ENCODE assay signal across 31 cellular contexts in the genomic region with DNA sequence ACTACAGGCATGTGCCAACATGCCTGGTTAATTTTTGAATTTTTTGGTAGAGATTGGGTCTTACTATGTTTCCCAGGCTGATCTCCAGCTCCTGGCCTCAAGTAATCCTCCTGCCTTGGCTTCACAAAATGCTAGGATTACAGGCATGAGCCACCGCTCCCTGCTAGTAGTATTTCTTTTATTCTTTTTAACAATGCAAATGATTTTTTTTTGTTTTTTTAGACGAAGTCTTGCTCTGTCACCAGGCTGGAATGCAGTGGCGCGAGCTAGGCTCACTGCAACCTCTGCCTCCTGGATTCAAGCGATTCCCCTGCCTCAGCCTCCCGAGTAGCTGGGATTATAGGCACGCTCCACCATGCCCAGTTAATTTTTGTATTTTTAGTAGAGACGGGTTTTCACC. TPM values are rescaled to one million over a fixed set of nuclear protein-coding genes. Genes with fewer than 3 reads are reported as not detected.
DNase-seq lines count a peak whose midpoint lies in the region; ATAC-seq, FAIRE-seq and TF ChIP-seq lines count a peak whose summit lies in the region.
"Had no signal": no experiment of that assay in that cellular context is flagged by ENCODE, and none has a peak within 500 bp of the region (broad histone marks: within the 10 kb centered on the region; RNA-seq: fewer than 3 reads in every experiment).

No MANE protein-coding gene starts in this region.

- H3K36me3 ChIP-seq in astrocyte (ENCODE audit: insufficient read depth, low read length): peaks cover 3% of the 10 kb centered on the region
- peaks cover 0 to 54% of the 10 kb centered on the region in 2 donors for H3K36me3 ChIP-seq in psoas muscle (ENCODE audit: insufficient read depth in 1 of 2, low read depth in 1 of 2)
- no peaks in the 10 kb centered on the region for H3K36me3 ChIP-seq in upper lobe of right lung
- H3K36me3 ChIP-seq: BE2C, thyroid gland had no signal

- H3K4me1 ChIP-seq in astrocyte (ENCODE audit: insufficient read depth, low read length) (peaks cover 12% of the 10 kb centered on the region), psoas muscle (peaks cover 50% of the 10 kb centered on the region), upper lobe of right lung (no peaks in the 10 kb centered on the region)
- H3K4me1 ChIP-seq: BE2C, thyroid gland had no signal

- peaks cover 17% of the 10 kb centered on the region for H3K36me3 Mint-ChIP-seq in astrocyte (ENCODE audit: low read depth, unreplicated experiment)
- H3K36me3 Mint-ChIP-seq: activated naive CD4-positive, alpha-beta T cell treated with anti-CD3 and anti-CD28 coated beads, Interleukin-2, amount 50 U/mL, for 72 hours; natural killer cell had no signal

- H3K27ac Mint-ChIP-seq in astrocyte (ENCODE audit: unreplicated experiment): peak overlapping the region; percentile 96
- H3K27ac Mint-ChIP-seq: activated CD4-positive, alpha-beta memory T cell treated with anti-CD3 and anti-CD28 coated beads, Interleukin-2, amount 10 ng/mL, durations not matched to agents 7 days and 5 days; activated naive CD4-positive, alpha-beta T cell treated with anti-CD3 and anti-CD28 coated beads, Interleukin-2, amount 50 U/mL, for 72 hours; activated T-helper 17 cell treated with anti-CD3 and anti-CD28 coated beads, Interleukin-2, amount 50 U/mL, for 72 hours; natural killer cell; T-helper 17 cell had no signal

- TF ChIP-seq CTCF in astrocyte (IDR thresholded peaks at IDR 0.05; ENCODE audit: insufficient read depth, low read depth, low read length) (no peak), psoas muscle (IDR thresholded peaks at IDR 0.05) (no peak), upper lobe of right lung (IDR thresholded peaks at IDR 0.05) (no peak)

- H3K27me3 Mint-ChIP-seq in astrocyte (ENCODE audit: low read depth, unreplicated experiment): no peaks in the 10 kb centered on the region
- H3K27me3 Mint-ChIP-seq: activated CD4-positive, alpha-beta memory T cell treated with anti-CD3 and anti-CD28 coated beads, Interleukin-2, amount 10 ng/mL, durations not matched to agents 7 days and 5 days; activated T-helper 17 cell treated with anti-CD3 and anti-CD28 coated beads, Interleukin-2, amount 50 U/mL, for 72 hours; T-helper 17 cell had no signal

- H3K4me3 ChIP-seq in astrocyte (ENCODE audit: insufficient read depth, low read depth, low read length) (no peak overlapping the region), psoas muscle (no peak overlapping the region), upper lobe of right lung (no peak overlapping the region)
- H3K4me3 ChIP-seq: gastroesophageal sphincter, SK-N-MC, stomach, thyroid gland had no signal

- ATAC-seq in esophagus mucosa (peak; percentile 60), psoas muscle (no peak), upper lobe of right lung (no peak), GM21717 (IDR thresholded peaks at IDR 0.05; ENCODE audit: unreplicated experiment) (no peak)
- ATAC-seq: activated naive CD4-positive, alpha-beta T cell treated with anti-CD3 and anti-CD28 coated beads, Interleukin-2, amount 50 U/mL, for 72 hours; activated T-helper 17 cell treated with anti-CD3 and anti-CD28 coated beads, Interleukin-2, amount 50 U/mL, for 72 hours; gastroesophageal sphincter; HCT116; left ventricle myocardium superior; natural killer cell; T-helper 17 cell had no signal

- peaks cover 20% of the 10 kb centered on the region for H3K79me2 ChIP-seq in astrocyte (ENCODE audit: insufficient read depth, low read length)

- DNase-seq in HT1080 (ENCODE audit: low read depth) (peak; percentile 6), astrocyte (ENCODE audit: low read depth) (peak; percentile 54), psoas muscle (no peak), cerebellar nuclear complex (lab: John Stamatoyannopoulos, UW) (no peak), upper lobe of right lung (no peak)
- DNase-seq: ACHN; activated CD4-positive, alpha-beta memory T cell treated with anti-CD3 and anti-CD28 coated beads, Interleukin-2, amount 10 ng/mL, durations not matched to agents 7 days and 5 days; activated CD4-positive, alpha-beta T cell treated with anti-CD3 and anti-CD28 coated beads for 1 hour; BE2C; effector CD4-positive, alpha-beta T cell; hippocampal formation; left ventricle myocardium superior; natural killer cell; NCI-H1417; NCI-H2081 treated with DMSO at 0.1 percent for 48 hours; NCI-H446; NCI-H774; occipital lobe; stimulated activated CD4-positive, alpha-beta T cell treated with anti-CD3 and anti-CD28 coated beads, Interleukin-2, amount 100 ng/mL, for 24 hours; stomach; T-helper 17 cell had no signal

- H3K9me3 ChIP-seq in astrocyte (ENCODE audit: insufficient read depth, low read depth, low read length) (no peaks in the 10 kb centered on the region), psoas muscle (no peaks in the 10 kb centered on the region), upper lobe of right lung (no peaks in the 10 kb centered on the region)
- H3K9me3 ChIP-seq: BE2C, gastroesophageal sphincter, stomach, thyroid gland had no signal

- WGBS in psoas muscle, 3 donors: 76 to 81% (median 78%) methylated on average over 8 of the region's 8 CpGs

- intact Hi-C loops in psoas muscle (cut with DNase I): no loop called here
- intact Hi-C loops in upper lobe of right lung (cut with DNase I): no loop called here

- no peak overlapping the region for H3K9ac ChIP-seq in astrocyte (ENCODE audit: low read length)

- no peaks in the 10 kb centered on the region for H3K27me3 ChIP-seq in astrocyte (ENCODE audit: insufficient read depth, low read length)
- H3K27me3 ChIP-seq in psoas muscle (ENCODE audit: insufficient read depth in 3 of 3, low read length in 2 of 3): no peaks in the 10 kb centered on the region
- no peaks in the 10 kb centered on the region for H3K27me3 ChIP-seq in upper lobe of right lung
- H3K27me3 ChIP-seq: BE2C, gastroesophageal sphincter, stomach, thyroid gland had no signal

- H3K4me1 Mint-ChIP-seq in astrocyte (ENCODE audit: low read depth, unreplicated experiment): peaks cover 31% of the 10 kb centered on the region
- H3K4me1 Mint-ChIP-seq: activated CD4-positive, alpha-beta memory T cell treated with anti-CD3 and anti-CD28 coated beads, Interleukin-2, amount 10 ng/mL, durations not matched to agents 7 days and 5 days; activated T-helper 17 cell treated with anti-CD3 and anti-CD28 coated beads, Interleukin-2, amount 50 U/mL, for 72 hours; natural killer cell had no signal

- H2AFZ ChIP-seq in astrocyte (ENCODE audit: low read depth, low read length): no peak overlapping the region

- H3K4me3 Mint-ChIP-seq in astrocyte (ENCODE audit: unreplicated experiment): no peak overlapping the region
- H3K4me3 Mint-ChIP-seq: activated CD4-positive, alpha-beta memory T cell treated with anti-CD3 and anti-CD28 coated beads, Interleukin-2, amount 10 ng/mL, durations not matched to agents 7 days and 5 days; activated T-helper 17 cell treated with anti-CD3 and anti-CD28 coated beads, Interleukin-2, amount 50 U/mL, for 72 hours; natural killer cell; T-helper 17 cell had no signal

- H3K27ac ChIP-seq in astrocyte (ENCODE audit: low read depth, low read length) (no peak overlapping the region), psoas muscle (peak overlapping the region; percentile 56), upper lobe of right lung (no peak overlapping the region)
- H3K27ac ChIP-seq: gastroesophageal sphincter, SK-N-MC, stomach, thyroid gland had no signal

- no peaks in the 10 kb centered on the region for H3K9me3 Mint-ChIP-seq in astrocyte (ENCODE audit: unreplicated experiment)
- H3K9me3 Mint-ChIP-seq: activated CD4-positive, alpha-beta memory T cell treated with anti-CD3 and anti-CD28 coated beads, Interleukin-2, amount 10 ng/mL, durations not matched to agents 7 days and 5 days; activated naive CD4-positive, alpha-beta T cell treated with anti-CD3 and anti-CD28 coated beads, Interleukin-2, amount 50 U/mL, for 72 hours; activated T-helper 17 cell treated with anti-CD3 and anti-CD28 coated beads, Interleukin-2, amount 50 U/mL, for 72 hours; natural killer cell had no signal

- H3K4me2 ChIP-seq in astrocyte (ENCODE audit: low read length): no peak overlapping the region

- H4K20me1 ChIP-seq in astrocyte (ENCODE audit: insufficient read depth, low read length): peaks cover 33% of the 10 kb centered on the region

- no peak for FAIRE-seq in astrocyte (lab: Jason Lieb, UNC)
- FAIRE-seq: G401.6, GM19239 had no signal

RNA-seq across cellular contexts. Expression of a gene that starts 58.1 kb away (rescaled TPM):
- 8.0 and 8.2 TPM in 2 replicates for total RNA-seq in HT1080 (2014; rRNA removed; shearing (Covaris generic))
- polyA plus RNA-seq in HT1080 (2015; cell fraction: cytosol; rRNA removed): 1.8 TPM in 2 replicates
- 20.3 and 21.3 TPM in 2 replicates for polyA plus RNA-seq in HT1080 (2015; cell fraction: nucleus; rRNA removed)
- total RNA-seq in astrocyte: 70.4 and 73.3 TPM in 2 replicates
- total RNA-seq in esophagus mucosa: 79.6 TPM
- total RNA-seq in psoas muscle: 1,000 to 10,000 TPM in 2 of 4 donors, 100 to 1,000 TPM in 2; 792 to 1,728 (median 949) TPM
- polyA plus RNA-seq in psoas muscle: 100 to 1,000 TPM in 2 of 3 donors, 10 to 100 TPM in 1; 70.6 to 536 (median 234) TPM
- total RNA-seq in upper lobe of right lung: 106 TPM

Comparison
In these comparisons a context has a peak if more than half of its experiments do, and no peak if none do; other contexts are left out.
1. DNase-seq: peak in HT1080 (single experiment) and astrocyte (single experiment); none in psoas muscle (0 of 2), cerebellar nuclear complex (0 of 2) and upper lobe of right lung (single experiment).